In genomic region chr3:159996959-159997358, GRCh38 we compare ENCODE assay signal across 23 cellular contexts. TPM values are rescaled to one million over a fixed set of nuclear protein-coding genes. Genes with fewer than 3 reads are reported as not detected.
A peak's percentile ranks its signal among the peaks of the same experiment; 100 is the strongest.
DNase-seq lines count a peak whose midpoint lies in the region; ATAC-seq, FAIRE-seq and TF ChIP-seq lines count a peak whose summit lies in the region.
"Had no signal": no experiment of that assay in that cellular context is flagged by ENCODE, and none has a peak within 500 bp of the region (broad histone marks: within the 10 kb centered on the region; RNA-seq: fewer than 3 reads in every experiment).

No MANE protein-coding gene starts in this region.

- no peak for TF ChIP-seq POLR2A in HepG2 (IDR thresholded peaks at IDR 0.05; ENCODE audit: insufficient read depth in 1 of 2, low read depth in 2 of 2, low read length in 2 of 2)

- H3K27me3 ChIP-seq in liver (ENCODE audit: control insufficient read depth in 4 of 4, insufficient read depth in 4 of 4, low read length in 3 of 4), result no peaks in the 10 kb centered on the region
- 0 out of 5 replicates have a peak, but pooled peaks cover 0 to 3% of the 10 kb centered on the region in 2 experiments for H3K27me3 ChIP-seq in HepG2 (ENCODE audit: control insufficient read depth in 1 of 2, insufficient read depth in 2 of 2, low read length in 2 of 2)
- H3K27me3 ChIP-seq in small intestine (ENCODE audit: control insufficient read depth in 2 of 2, insufficient read depth in 2 of 2, low read length in 2 of 2), result no peaks in the 10 kb centered on the region
- H3K27me3 ChIP-seq: BLaER1 treated with 17β-estradiol and CSF1 and Interleukin-3, amounts not matched to agents 10 nM and 100 nM had no signal

- intact Hi-C loops in HepG2 (cut with micrococcal nuclease; ENCODE audit: unreplicated experiment), result no loop called here

- TF ChIP-seq CTCF in liver (IDR thresholded peaks at IDR 0.05; ENCODE audit: low read depth, low read length, missing input control) (no peak), HepG2 (CRISPR knock-in tag; IDR thresholded peaks at IDR 0.05) (no peak), GM20000 (IDR thresholded peaks at IDR 0.05; ENCODE audit: extremely low read depth, missing control alignments) (no peak)

- no peak overlapping the region for H3K4me2 ChIP-seq in HepG2 (ENCODE audit: low read depth, low read length)
- H3K4me2 ChIP-seq: A549; BLaER1 treated with 17β-estradiol and CSF1 and Interleukin-3, amounts not matched to agents 10 nM and 100 nM had no signal

- CTCF ChIA-PET in HepG2 (lab: Yijun Ruan, JAX; ENCODE audit: low intra/inter-chr PET ratio, low total read pairs), result no interaction called here

- no peak for DNase-seq in HepG2 (ENCODE audit: low spot score)
- no peak for DNase-seq in left lobe of liver (ENCODE audit: low spot score)
- DNase-seq in small intestine, result peak; percentile 76
- no peak for DNase-seq in immature natural killer cell
- DNase-seq in GM20000 (ENCODE audit: low spot score), result no peak
- DNase-seq: AML-193; Caco-2; Calu3; CD4-positive, alpha-beta T cell; CD8-positive, alpha-beta T cell; DMS79 treated with DMSO at 0.1 percent for 48 hours; GF-D8 had no signal

- POLR2A ChIA-PET in HepG2 (lab: Yijun Ruan, JAX), result no interaction called here

- H3K9me3 Mint-ChIP-seq in immature natural killer cell, result no peaks in the 10 kb centered on the region
- H3K9me3 Mint-ChIP-seq: CD4-positive, alpha-beta T cell; CD8-positive, alpha-beta T cell had no signal

- BruUV-seq in HepG2 (replicated peaks; lab: Mats Ljungman, UMichigan), result no TSS peak

- H3K9ac ChIP-seq in liver (ENCODE audit: low read depth in 1 of 2, low read length in 2 of 2) (no peak overlapping the region), HepG2 (ENCODE audit: insufficient read depth, low read depth, low read length) (no peak overlapping the region)
- H3K9ac ChIP-seq: BLaER1 treated with 17β-estradiol and CSF1 and Interleukin-3, amounts not matched to agents 10 nM and 100 nM had no signal

- H2AFZ ChIP-seq in HepG2 (ENCODE audit: low read length), result no peak overlapping the region

- H3K4me1 ChIP-seq in liver (ENCODE audit: control insufficient read depth in 4 of 4, insufficient read depth in 4 of 4, low read length in 3 of 4) (no peaks in the 10 kb centered on the region), HepG2 (ENCODE audit: insufficient read depth, low read length) (no peaks in the 10 kb centered on the region), small intestine (ENCODE audit: control insufficient read depth in 2 of 2, insufficient read depth in 1 of 2, low read depth in 1 of 2, low read length in 1 of 2) (no peaks in the 10 kb centered on the region)

- no peaks in the 10 kb centered on the region for H3K36me3 ChIP-seq in liver (ENCODE audit: control insufficient read depth in 4 of 4, insufficient read depth in 3 of 4, low read depth in 1 of 4, low read length in 3 of 4)
- H3K36me3 ChIP-seq in HepG2 (replicated peaks in 1 of 2; ENCODE audit: control insufficient read depth in 1 of 2, insufficient read depth in 2 of 2, low read length in 2 of 2), result peaks cover 0 to 3% of the 10 kb centered on the region in 2 experiments; a peak in 1 of 5 replicates
- H3K36me3 ChIP-seq in small intestine (ENCODE audit: control insufficient read depth in 2 of 2, insufficient read depth in 2 of 2, low read length in 2 of 2), result no peaks in the 10 kb centered on the region
- H3K36me3 ChIP-seq: BLaER1 treated with 17β-estradiol and CSF1 and Interleukin-3, amounts not matched to agents 10 nM and 100 nM had no signal

- no peak overlapping the region for H3K4me3 Mint-ChIP-seq in immature natural killer cell
- H3K4me3 Mint-ChIP-seq: B cell; CD4-positive, alpha-beta T cell; CD8-positive, alpha-beta T cell had no signal

- H3K27me3 Mint-ChIP-seq in immature natural killer cell (ENCODE audit: low read depth in 3 of 3), result no peaks in the 10 kb centered on the region
- H3K27me3 Mint-ChIP-seq: B cell; CD4-positive, alpha-beta T cell had no signal

- H4K20me1 ChIP-seq in HepG2 (ENCODE audit: insufficient read depth, low read length), result no peaks in the 10 kb centered on the region
- H4K20me1 ChIP-seq: BLaER1 treated with 17β-estradiol and CSF1 and Interleukin-3, amounts not matched to agents 10 nM and 100 nM had no signal

- TF ChIP-seq RAD21 in liver (IDR thresholded peaks at IDR 0.05) (no peak), HepG2 (CRISPR knock-in tag; IDR thresholded peaks at IDR 0.05) (no peak)

- ATAC-seq in HepG2, result no peak
- peak; percentile 53 for ATAC-seq in left lobe of liver
- ATAC-seq: A549; CD8-positive, alpha-beta T cell; GM12878 had no signal

- TF ChIP-seq EP300 in HepG2 (IDR thresholded peaks at IDR 0.05; ENCODE audit: low read depth in 2 of 2, low read length in 2 of 2) (no peak), HepG2 (CRISPR knock-in tag; IDR thresholded peaks at IDR 0.05; ENCODE audit: borderline replicate concordance) (no peak)

- H3K4me3 ChIP-seq in liver (ENCODE audit: low read depth in 1 of 3, low read length in 3 of 3) (no peak overlapping the region), HepG2 (replicated peaks in 1 of 3; ENCODE audit: insufficient read depth in 1 of 3, low read depth in 2 of 3, low read length in 3 of 3) (no peak overlapping the region), small intestine (ENCODE audit: low read depth in 1 of 2, low read length in 2 of 2) (no peak overlapping the region)
- H3K4me3 ChIP-seq: A549; BLaER1 treated with 17β-estradiol and CSF1 and Interleukin-3, amounts not matched to agents 10 nM and 100 nM; GM12878 had no signal

- no peak overlapping the region for H3K27ac Mint-ChIP-seq in immature natural killer cell
- H3K27ac Mint-ChIP-seq: B cell; CD4-positive, alpha-beta T cell; CD8-positive, alpha-beta T cell had no signal

- no peak overlapping the region for H3K27ac ChIP-seq in liver (ENCODE audit: low read depth in 1 of 2, low read length in 2 of 2)
- H3K27ac ChIP-seq in HepG2 (ENCODE audit: extremely low read length, insufficient read depth, low read length), result no peak overlapping the region
- H3K27ac ChIP-seq in small intestine (ENCODE audit: low read depth in 1 of 2, low read length in 1 of 2), result no peak overlapping the region
- H3K27ac ChIP-seq: 22Rv1; A549; BLaER1 treated with 17β-estradiol and CSF1 and Interleukin-3, amounts not matched to agents 10 nM and 100 nM; C4-2B had no signal

- 69% methylated on average over 7 of the region's 7 CpGs for WGBS in liver
- 35% methylated on average over 6 of the region's 7 CpGs for WGBS in HepG2 (ENCODE audit: low lambda C conversion rate)
- WGBS in small intestine, 3 donors, result 16 to 69% (median 41%) methylated on average over 7 of the region's 7 CpGs

- H3K9me3 ChIP-seq in liver (ENCODE audit: control insufficient read depth in 4 of 4, low read length in 3 of 4), result no peaks in the 10 kb centered on the region
- H3K9me3 ChIP-seq in HepG2 (ENCODE audit: low read length), result no peaks in the 10 kb centered on the region
- H3K9me3 ChIP-seq in small intestine (ENCODE audit: control insufficient read depth, low read depth), result no peaks in the 10 kb centered on the region
- H3K9me3 ChIP-seq: A549; BLaER1 treated with 17β-estradiol and CSF1 and Interleukin-3, amounts not matched to agents 10 nM and 100 nM; Caco-2 had no signal

- in situ Hi-C loops in HepG2 (cut with HindIII; ENCODE audit: extremely low pct_ligation_motif_present, low pct_unique_long_range_greater_than_20kb), result loop anchor here (25.0 kb wide), 1 partner anchor 735 kb away; no protein-coding TSS in a partner anchor

- FAIRE-seq in HepG2 (lab: Jason Lieb, UNC) (no peak), small intestine (lab: Jason Lieb, UNC) (no peak)
- FAIRE-seq: A549, D721Med, G401.6, GM12878, GM12892, GM18507 had no signal

- H3K4me1 Mint-ChIP-seq in immature natural killer cell, result no peaks in the 10 kb centered on the region

- H3K79me2 ChIP-seq in HepG2 (ENCODE audit: insufficient read depth, low read length), result no peaks in the 10 kb centered on the region

- peaks cover 0 to 4% (median 0%) of the 10 kb centered on the region in 3 donors for H3K36me3 Mint-ChIP-seq in immature natural killer cell

TF ChIP-seq in liver, 16 proteins besides CTCF, POLR2A, EP300 and RAD21:
- TF ChIP-seq HNF4A (conservative IDR thresholded peaks at IDR 0.05), result peak; percentile 42 to 57
- no peak for TF ChIP-seq RXRA (IDR thresholded peaks at IDR 0.05)

TF ChIP-seq in HepG2, 621 proteins besides CTCF, POLR2A, EP300 and RAD21 (continues in another document):
- TF ChIP-seq ZNF235 (CRISPR knock-in tag; IDR thresholded peaks at IDR 0.05; ENCODE audit: borderline replicate concordance) (no peak), ATF1 (CRISPR knock-in tag; IDR thresholded peaks at IDR 0.05) (no peak), SRF (IDR thresholded peaks at IDR 0.05; ENCODE audit: low read depth, low read length) (no peak), ZNF329 (CRISPR knock-in tag; IDR thresholded peaks at IDR 0.05; ENCODE audit: low read depth) (no peak)

RNA-seq across cellular contexts. Expression of gene IL12A, which starts 8.3 kb away (rescaled TPM):
- total RNA-seq in liver (under 1 TPM; 0.08 to 0.09 TPM), HepG2 (2016; rRNA removed; fragmentation: Illumina TruSeq; extraction: Trizol) (0.74 and 1.1 TPM in 2 replicates), left lobe of liver (not detected)
- polyA plus RNA-seq in liver (under 1 TPM in 1 of 2 donors, not detected in 1; 0.25 TPM), HepG2 (2011; rRNA removed) (0.36 and 0.61 TPM in 2 replicates), small intestine (under 1 TPM in 1 of 3 donors, not detected in 2; 0.46 TPM), immature natural killer cell (under 1 TPM in 2 of 3 donors, not detected in 1; 0.12 to 0.27 TPM)
- 0.71 and 1.0 TPM in 2 replicates for total RNA-seq in HepG2 (2016; cell fraction: cytosol; rRNA removed; fragmentation: Illumina TruSeq; extraction: Trizol; ENCODE audit: low read depth)
- total RNA-seq in HepG2 (2016; cell fraction: insoluble cytoplasmic fraction; rRNA removed; fragmentation: Illumina TruSeq; extraction: Trizol), result 0.59 and 1.3 TPM in 2 replicates
- 0.96 and 1.2 TPM in 2 replicates for total RNA-seq in HepG2 (2016; cell fraction: membrane; rRNA removed; fragmentation: Illumina TruSeq; extraction: Trizol)
- total RNA-seq in HepG2 (2016; cell fraction: nucleus; rRNA removed; fragmentation: Illumina TruSeq; extraction: Trizol), result 2.4 and 3.8 TPM in 2 replicates
- polyA plus RNA-seq in HepG2 (2011; cell fraction: cytosol; rRNA removed), result 0.23 and 0.31 TPM in 2 replicates
- 4.4 and 4.6 TPM in 2 replicates for polyA plus RNA-seq in HepG2 (2011; cell fraction: nucleus; rRNA removed)
- 0.12 and 1.1 TPM in 2 replicates for polyA plus RNA-seq in HepG2 (2012)
- 0.58 and 0.89 TPM in 2 replicates for polyA plus RNA-seq in HepG2 (2016; cell fraction: cytosol; fragmentation: Illumina TruSeq; extraction: Trizol; ENCODE audit: low read depth)
- 0.66 and 1.2 TPM in 2 replicates for polyA plus RNA-seq in HepG2 (2016; cell fraction: insoluble cytoplasmic fraction; fragmentation: Illumina TruSeq; extraction: Trizol; ENCODE audit: low read depth)
- 0.50 and 0.89 TPM in 2 replicates for polyA plus RNA-seq in HepG2 (2016; cell fraction: membrane; fragmentation: Illumina TruSeq; extraction: Trizol; ENCODE audit: low read depth)
- polyA plus RNA-seq in HepG2 (2016; cell fraction: nucleus; fragmentation: Illumina TruSeq; extraction: Trizol; ENCODE audit: insufficient read depth, low read depth), result 4.9 and 6.1 TPM in 2 replicates
- polyA minus RNA-seq in HepG2 (2011; rRNA and poly(A)+ RNA removed; ENCODE audit: low replicate concordance), result not detected in 2 replicates
- not detected in 2 replicates for polyA minus RNA-seq in HepG2 (2011; cell fraction: cytosol; rRNA and poly(A)+ RNA removed)
- polyA minus RNA-seq in HepG2 (2011; cell fraction: nucleus; rRNA and poly(A)+ RNA removed), result 0.52 and 0.75 TPM in 2 replicates
